ENCODE assay signal across 2 cellular contexts in the genomic region with DNA sequence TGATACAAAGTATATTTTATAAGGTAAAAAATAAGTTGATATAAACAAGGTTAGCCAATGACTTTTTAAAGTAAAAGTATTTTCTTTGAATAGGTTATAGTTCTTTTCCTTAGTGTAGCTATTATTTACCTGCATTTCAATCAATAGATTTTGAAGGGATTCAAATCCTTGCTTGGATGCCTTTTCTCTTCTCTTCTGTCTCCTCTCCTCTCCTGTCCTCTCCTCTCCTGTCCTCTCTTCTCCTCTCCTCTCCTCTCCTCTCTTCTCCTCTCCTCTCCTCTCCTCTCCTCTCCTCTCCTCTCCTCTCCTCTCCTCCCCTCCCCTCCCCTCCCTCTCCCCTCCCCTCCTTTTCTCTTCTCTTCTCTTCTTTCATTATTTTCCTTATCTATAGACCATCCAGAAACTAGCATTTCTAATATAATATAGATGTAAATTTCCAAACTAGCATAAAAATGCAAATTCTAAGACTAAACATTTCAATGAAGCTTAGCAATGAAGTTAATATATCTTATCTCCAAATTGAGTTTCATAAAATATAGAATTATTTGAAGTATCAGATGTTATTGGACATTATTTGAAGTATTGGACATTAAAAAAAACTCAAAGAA.
TF ChIP-seq lines count a peak whose summit lies in the region.

No MANE protein-coding gene starts in this region.

TF ChIP-seq in HepG2, 621 proteins besides CTCF, POLR2A, EP300 and RAD21:
- TF ChIP-seq HNRNPK (IDR thresholded peaks at IDR 0.05; ENCODE audit: low read depth, low read length, poor library complexity, severe bottlenecking) (peak; percentile 75), SOX6 (IDR thresholded peaks at IDR 0.05) (no peak), SOX6 (CRISPR knock-in tag; IDR thresholded peaks at IDR 0.05) (no peak), MEIS1 (CRISPR knock-in tag; IDR thresholded peaks at IDR 0.05; ENCODE audit: borderline replicate concordance) (no peak)

TF ChIP-seq in K562, 482 proteins besides CTCF, POLR2A, EP300 and RAD21:
- peak; percentile 68 for TF ChIP-seq HNRNPK (IDR thresholded peaks at IDR 0.05; ENCODE audit: low read depth, low read length, poor library complexity, severe bottlenecking)
- no peak for TF ChIP-seq ZNF324 (CRISPR knock-in tag; IDR thresholded peaks at IDR 0.05)
- no peak for TF ChIP-seq ADNP (tag; IDR thresholded peaks at IDR 0.05)
- no peak for TF ChIP-seq MAFK (IDR thresholded peaks at IDR 0.05; ENCODE audit: low read length)
